In the genomic region with DNA sequence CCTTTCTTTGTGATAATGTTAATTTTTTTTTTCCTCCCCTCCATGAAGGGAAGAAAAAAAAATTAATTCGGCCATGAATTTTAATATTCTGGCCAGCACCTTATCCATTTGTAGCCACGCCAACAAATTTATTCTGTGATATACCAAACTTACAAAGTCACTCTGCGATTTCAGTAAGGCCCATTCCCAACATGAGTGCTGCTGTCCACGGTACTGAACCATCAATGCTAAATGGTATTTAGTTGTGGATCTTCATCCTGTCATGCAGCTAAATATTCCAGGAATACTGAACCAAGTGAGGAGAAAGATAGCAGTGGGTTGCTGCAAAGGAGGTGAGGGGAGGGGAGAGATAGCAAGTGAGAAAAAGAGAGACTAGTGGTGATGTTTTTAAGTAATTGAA, we compare ENCODE assay signal across 19 cellular contexts. TPM values are rescaled to one million over a fixed set of nuclear protein-coding genes. Genes with fewer than 3 reads are reported as not detected.
DNase-seq lines count a peak whose midpoint lies in the region; ATAC-seq and TF ChIP-seq lines count a peak whose summit lies in the region.
"Had no signal": no experiment of that assay in that cellular context is flagged by ENCODE, and none has a peak within 500 bp of the region (broad histone marks: within the 10 kb centered on the region; RNA-seq: fewer than 3 reads in every experiment).

No MANE protein-coding gene starts in this region.

- no peaks in the 10 kb centered on the region for H3K9me3 Mint-ChIP-seq in WTC11
- H3K9me3 Mint-ChIP-seq: activated T-cell treated with anti-CD3 and anti-CD28 coated beads, Interleukin-2, amount 50 U/mL, for 4 hours had no signal

- peaks cover 17% of the 10 kb centered on the region for H3K36me3 Mint-ChIP-seq in WTC11

- DNase-seq in AG10803 (ENCODE audit: low read depth) (peak; percentile 9), HEK293T (ENCODE audit: extremely low spot score) (peak; percentile 14), WTC11 (ENCODE audit: low spot score) (peak; percentile 19), fibroblast of the aortic adventitia (ENCODE audit: low read depth) (peak; percentile 36), LoVo (ENCODE audit: low spot score) (no peak), foreskin keratinocyte (no peak), dedifferentiated amniotic fluid mesenchymal stem cell (ENCODE audit: extremely low spot score) (no peak), SW 1271 (lab: John Stamatoyannopoulos, UW) (no peak)
- DNase-seq: activated CD4-positive, alpha-beta T cell treated with anti-CD3 and anti-CD28 coated beads for 4 hours; activated T-cell treated with anti-CD3 and anti-CD28 coated beads, Interleukin-2, amount 50 U/mL, for 4 hours; BE2C; GOT3; heart right ventricle; left ventricle myocardium inferior; NCI-H2171; nucleus accumbens; stomach had no signal

- CTCF ChIA-PET in HEK293T (lab: Yijun Ruan, JAX) (no interaction called here), WTC11 (lab: Charles Lee) (interaction anchor here (1.0 kb wide), 1 partner anchor 35 kb away, joined by 3 read pairs; no protein-coding TSS in a partner anchor)

- no peaks in the 10 kb centered on the region for H3K4me1 ChIP-seq in foreskin keratinocyte
- H3K4me1 ChIP-seq: BE2C, heart right ventricle, left ventricle myocardium inferior had no signal

- H3K4me3 ChIP-seq in AG10803 (ENCODE audit: low read length) (no peak overlapping the region), fibroblast of the aortic adventitia (ENCODE audit: low read depth, low read length) (no peak overlapping the region)
- H3K4me3 ChIP-seq: heart right ventricle, left ventricle myocardium inferior, stomach had no signal

- no peaks in the 10 kb centered on the region for H3K4me1 Mint-ChIP-seq in WTC11

- no peak overlapping the region for H3K27ac Mint-ChIP-seq in WTC11

- H3K4me3 Mint-ChIP-seq in WTC11: no peak overlapping the region
- H3K4me3 Mint-ChIP-seq: activated T-cell treated with anti-CD3 and anti-CD28 coated beads, Interleukin-2, amount 50 U/mL, for 4 hours had no signal

- POLR2A ChIA-PET in HEK293T (lab: Yijun Ruan, JAX) (no interaction called here), WTC11 (lab: Charles Lee) (interaction anchor here (0.5 kb wide), 1 partner anchor 68 kb away, joined by 3 read pairs; no protein-coding TSS in a partner anchor)

- no peak; the same call in 1 of the 2 replicates for ATAC-seq in WTC11
- ATAC-seq in foreskin keratinocyte: no peak
- ATAC-seq: activated T-cell treated with anti-CD3 and anti-CD28 coated beads, Interleukin-2, amount 50 U/mL, for 4 hours; heart right ventricle had no signal

- TF ChIP-seq CTCF in AG10803 (conservative IDR thresholded peaks at IDR 0.05; ENCODE audit: low read length) (no peak), WTC11 (IDR thresholded peaks at IDR 0.05) (no peak), fibroblast of the aortic adventitia (IDR thresholded peaks at IDR 0.05; ENCODE audit: insufficient read depth, low read length) (no peak), foreskin keratinocyte (conservative IDR thresholded peaks at IDR 0.05) (no peak)

- no peaks in the 10 kb centered on the region for H3K27me3 Mint-ChIP-seq in WTC11 (ENCODE audit: low read depth)

- no peak overlapping the region for H3K27ac ChIP-seq in foreskin keratinocyte
- H3K27ac ChIP-seq: heart right ventricle, HL-60, left ventricle myocardium inferior, stomach had no signal

- H3K27me3 ChIP-seq in foreskin keratinocyte: no peaks in the 10 kb centered on the region
- H3K27me3 ChIP-seq: BE2C, heart right ventricle, stomach had no signal

TF ChIP-seq in HEK293T, 16 proteins besides CTCF, POLR2A, EP300 and RAD21:
- TF ChIP-seq, protein P1, sequence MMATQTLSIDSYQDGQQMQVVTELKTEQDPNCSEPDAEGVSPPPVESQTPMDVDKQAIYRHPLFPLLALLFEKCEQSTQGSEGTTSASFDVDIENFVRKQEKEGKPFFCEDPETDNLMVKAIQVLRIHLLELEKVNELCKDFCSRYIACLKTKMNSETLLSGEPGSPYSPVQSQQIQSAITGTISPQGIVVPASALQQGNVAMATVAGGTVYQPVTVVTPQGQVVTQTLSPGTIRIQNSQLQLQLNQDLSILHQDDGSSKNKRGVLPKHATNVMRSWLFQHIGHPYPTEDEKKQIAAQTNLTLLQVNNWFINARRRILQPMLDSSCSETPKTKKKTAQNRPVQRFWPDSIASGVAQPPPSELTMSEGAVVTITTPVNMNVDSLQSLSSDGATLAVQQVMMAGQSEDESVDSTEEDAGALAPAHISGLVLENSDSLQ (IDR thresholded peaks at IDR 0.05): no peak
- TF ChIP-seq HDGF (IDR thresholded peaks at IDR 0.05; ENCODE audit: borderline replicate concordance) (no peak), SP1 (IDR thresholded peaks at IDR 0.05) (no peak)

TF ChIP-seq in WTC11, 78 proteins besides CTCF, POLR2A, EP300 and RAD21:
- TF ChIP-seq TP53 (CRISPR knock-in tag; IDR thresholded peaks at IDR 0.05): 0 out of 2 replicates have a peak, but pooled peaks have one; percentile 29
- TF ChIP-seq FOXP1 (CRISPR knock-in tag; IDR thresholded peaks at IDR 0.05; ENCODE audit: borderline replicate concordance): no peak
- TF ChIP-seq FOXP4 (CRISPR knock-in tag; IDR thresholded peaks at IDR 0.05): no peak

RNA-seq across cellular contexts. Expression of gene RSPH4A, which starts 19.5 kb away (rescaled TPM):
- total RNA-seq in WTC11 (2021) (0.34 to 0.57 TPM (median 0.34 TPM) in 3 replicates), fibroblast of the aortic adventitia (ENCODE audit: low replicate concordance) (0.54 and 0.82 TPM in 2 replicates), foreskin keratinocyte (0.10 and 0.14 TPM in 2 replicates)
- 0.04 TPM in 2 replicates for polyA plus RNA-seq in foreskin keratinocyte
- total RNA-seq: left ventricle myocardium inferior had no signal

RNA-seq across cellular contexts. Expression of gene RWDD1, which starts 25.5 kb away (rescaled TPM):
- total RNA-seq in WTC11 (2021) (26.2 to 33.8 TPM (median 28.3 TPM) in 3 replicates), fibroblast of the aortic adventitia (ENCODE audit: low replicate concordance) (66.9 and 76.7 TPM in 2 replicates), foreskin keratinocyte (49.0 and 64.9 TPM in 2 replicates)
- polyA plus RNA-seq in foreskin keratinocyte: 67.4 and 91.9 TPM in 2 replicates

RNA-seq across cellular contexts. Expression of gene CALHM4, which starts 43.3 kb away (rescaled TPM):
- total RNA-seq in WTC11 (2021): not detected in 3 replicates
- not detected in 2 replicates for total RNA-seq in fibroblast of the aortic adventitia (ENCODE audit: low replicate concordance)
- 0.10 and 0.18 TPM in 2 replicates for total RNA-seq in foreskin keratinocyte
- polyA plus RNA-seq in foreskin keratinocyte: 0.17 and 0.19 TPM in 2 replicates
- total RNA-seq: activated T-cell treated with anti-CD3 and anti-CD28 coated beads, Interleukin-2, amount 50 U/mL, for 4 hours; left ventricle myocardium inferior; skeletal muscle tissue; stomach had no signal
- polyA plus RNA-seq: stomach had no signal

RNA-seq across cellular contexts. Expression of gene TRAPPC3L, which starts 51.3 kb away (rescaled TPM):
- total RNA-seq in WTC11 (2021) (not detected in 3 replicates), fibroblast of the aortic adventitia (ENCODE audit: low replicate concordance) (0.45 TPM in 1 of 2 replicates, not detected in the other), foreskin keratinocyte (0.07 and 0.20 TPM in 2 replicates)
- 0.12 and 0.13 TPM in 2 replicates for polyA plus RNA-seq in foreskin keratinocyte
- total RNA-seq: activated T-cell treated with anti-CD3 and anti-CD28 coated beads, Interleukin-2, amount 50 U/mL, for 4 hours; left ventricle myocardium inferior; stomach had no signal
- polyA plus RNA-seq: stomach had no signal

Comparison
In these comparisons a context has a peak if more than half of its experiments do, and no peak if none do; other contexts are left out.
1. DNase-seq: peak in AG10803 (single experiment), HEK293T (single experiment), WTC11 (single experiment) and fibroblast of the aortic adventitia (single experiment); none in LoVo (single experiment), foreskin keratinocyte (0 of 2), dedifferentiated amniotic fluid mesenchymal stem cell (single experiment) and SW 1271 (0 of 2).